In the genomic region with DNA sequence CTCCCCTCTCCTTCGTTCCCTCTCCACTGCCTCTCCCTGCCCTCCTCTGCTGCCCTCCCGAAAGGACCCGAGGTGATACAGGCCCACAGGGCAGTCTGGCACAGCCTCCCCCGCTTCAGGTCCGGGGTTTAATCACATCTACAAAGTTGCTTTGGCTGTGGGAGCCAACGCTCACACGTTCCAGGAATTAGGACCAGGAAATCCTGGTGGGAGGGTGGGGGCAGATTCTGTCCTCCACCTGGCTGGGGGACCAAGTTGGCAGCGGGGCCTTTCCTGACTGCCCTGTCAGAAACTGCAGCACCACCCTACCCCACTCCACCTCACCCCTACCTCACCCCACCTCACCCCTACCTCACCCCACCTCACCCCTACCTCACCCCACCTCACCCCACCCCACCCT, we compare ENCODE assay signal across 11 cellular contexts.
A peak's percentile ranks its signal among the peaks of the same experiment; 100 is the strongest.
DNase-seq lines count a peak whose midpoint lies in the region; ATAC-seq, FAIRE-seq and TF ChIP-seq lines count a peak whose summit lies in the region.
"Had no signal": no experiment of that assay in that cellular context is flagged by ENCODE, and none has a peak within 500 bp of the region (broad histone marks: within the 10 kb centered on the region; RNA-seq: fewer than 3 reads in every experiment).

No MANE protein-coding gene starts in this region.

- no peak for FAIRE-seq in GM12878 (lab: Jason Lieb, UNC)
- FAIRE-seq: H54 had no signal

- H3K79me2 ChIP-seq in GM12878 (ENCODE audit: control insufficient read depth, insufficient read depth, low read length): no peaks in the 10 kb centered on the region

- CTCF ChIA-PET in GM12878 (lab: Yijun Ruan, JAX): no interaction called here

- POLR2A ChIA-PET in GM12878 (lab: Charles Lee): no interaction called here

- no peaks in the 10 kb centered on the region for H3K4me1 ChIP-seq in GM12878 (ENCODE audit: control insufficient read depth, insufficient read depth, low read length)
- peaks cover 0 to 5% of the 10 kb centered on the region in 2 donors for H3K4me1 ChIP-seq in lung (ENCODE audit: control insufficient read depth in 2 of 2, insufficient read depth in 2 of 2, low read length in 2 of 2)
- H3K4me1 ChIP-seq in suprapubic skin: peaks cover 30% of the 10 kb centered on the region

- H3K9me3 ChIP-seq in GM12878 (replicated peaks; ENCODE audit: control insufficient read depth, insufficient read depth, low read length): no peaks in the 10 kb centered on the region; the same call in 1 of the 3 replicates
- no peaks in the 10 kb centered on the region for H3K9me3 ChIP-seq in lung (ENCODE audit: control insufficient read depth in 2 of 2, insufficient read depth in 1 of 2, low read length in 1 of 2)
- H3K9me3 ChIP-seq in suprapubic skin: no peaks in the 10 kb centered on the region

- TF ChIP-seq CTCF in GM12878 (IDR thresholded peaks at IDR 0.05 in 2 of 3, conservative IDR thresholded peaks at IDR 0.05 in 1 of 3; ENCODE audit: control insufficient read depth in 2 of 3, extremely low read depth in 1 of 3, insufficient read depth in 1 of 3, low read depth in 3 of 3, low read length in 3 of 3) (no peak), lung (IDR thresholded peaks at IDR 0.05; ENCODE audit: control extremely low read depth, extremely low read depth) (no peak), suprapubic skin (IDR thresholded peaks at IDR 0.05) (no peak)

- H3K36me3 Mint-ChIP-seq in activated CD4-positive, alpha-beta T cell treated with anti-CD3 and anti-CD28 coated beads, Interleukin-2, amount 10 ng/mL, durations not matched to agents 24 days and 14 days (ENCODE audit: low read depth): no peaks in the 10 kb centered on the region

- H3K4me3 ChIP-seq in GM12878: no peak overlapping the region
- H3K4me3 ChIP-seq in lung: no peak overlapping the region
- H3K4me3 ChIP-seq in suprapubic skin: peak overlapping the region; percentile 22

- TF ChIP-seq POLR2A in GM12878 (IDR thresholded peaks at IDR 0.05; ENCODE audit: low read depth, low read length) (no peak), suprapubic skin (IDR thresholded peaks at IDR 0.05) (no peak)

- H3K4me1 Mint-ChIP-seq in activated CD4-positive, alpha-beta T cell treated with anti-CD3 and anti-CD28 coated beads, Interleukin-2, amount 10 ng/mL, durations not matched to agents 24 days and 14 days: peaks cover 30% of the 10 kb centered on the region

- H3K4me3 Mint-ChIP-seq in activated CD4-positive, alpha-beta T cell treated with anti-CD3 and anti-CD28 coated beads, Interleukin-2, amount 10 ng/mL, durations not matched to agents 24 days and 14 days: peak overlapping the region; percentile 66

- no peak overlapping the region for H3K9ac ChIP-seq in GM12878 (ENCODE audit: control insufficient read depth, insufficient read depth, low read length)

- H3K27ac ChIP-seq in GM12878 (ENCODE audit: control insufficient read depth, insufficient read depth) (no peak overlapping the region), lung (ENCODE audit: low read depth in 1 of 2, low read length in 1 of 2) (peak overlapping the region; percentile 57 to 69), suprapubic skin (peak overlapping the region; percentile 54)
- H3K27ac ChIP-seq: epithelial cell of prostate had no signal

- H3K27ac Mint-ChIP-seq in activated CD4-positive, alpha-beta T cell treated with anti-CD3 and anti-CD28 coated beads, Interleukin-2, amount 10 ng/mL, durations not matched to agents 24 days and 14 days: peak overlapping the region; percentile 96

- BruUV-seq in GM12878 (replicated peaks; lab: Mats Ljungman, UMichigan): no TSS peak

- intact Hi-C loops in activated CD4-positive, alpha-beta T cell treated with anti-CD3 and anti-CD28 coated beads, Interleukin-2, amount 10 ng/mL, durations not matched to agents 24 days and 14 days (cut with micrococcal nuclease): loop anchor here (5.0 kb wide), 2 partner anchors 47 to 102 kb away; no protein-coding TSS in a partner anchor
- intact Hi-C loops in GM12878 (cut with micrococcal nuclease; ENCODE audit: unreplicated experiment): no loop called here

- DNase-seq in activated CD4-positive, alpha-beta T cell treated with anti-CD3 and anti-CD28 coated beads, Interleukin-2, amount 10 ng/mL, durations not matched to agents 24 days and 14 days: no peak
- DNase-seq in activated CD4-positive, alpha-beta T cell treated with anti-CD3 and anti-CD28 coated beads, Interleukin-2, amount 50 U/mL, for 1 hour: no peak
- DNase-seq in GM12878 (ENCODE audit: low read depth, low spot score) (no peak), lung (ENCODE audit: low spot score) (no peak), suprapubic skin (ENCODE audit: low spot score in 2 of 2) (no peak), DMS53 (lab: John Stamatoyannopoulos, UW) (no peak)
- DNase-seq: ACHN had no signal

- H4K20me1 ChIP-seq in GM12878 (ENCODE audit: control insufficient read depth, insufficient read depth): no peaks in the 10 kb centered on the region

- H3K9me3 Mint-ChIP-seq in activated CD4-positive, alpha-beta T cell treated with anti-CD3 and anti-CD28 coated beads, Interleukin-2, amount 10 ng/mL, durations not matched to agents 24 days and 14 days: peaks cover 5% of the 10 kb centered on the region

- in situ Hi-C loops in GM12878 (cut with MboI): no loop called here

- ATAC-seq in GM12878: no peak
- no peak for ATAC-seq in lung (ENCODE audit: insufficient read depth, low FRiP score)
- ATAC-seq in HG02840 (IDR thresholded peaks at IDR 0.05; ENCODE audit: low FRiP score, unreplicated experiment): no peak
- no peak for ATAC-seq in HG02981 (IDR thresholded peaks at IDR 0.05; ENCODE audit: unreplicated experiment)

- H3K36me3 ChIP-seq in GM12878 (ENCODE audit: control insufficient read depth in 2 of 2, insufficient read depth in 2 of 2, low read length in 1 of 2) (no peaks in the 10 kb centered on the region), lung (ENCODE audit: control insufficient read depth in 2 of 2, insufficient read depth in 2 of 2, low read length in 2 of 2) (no peaks in the 10 kb centered on the region), suprapubic skin (no peaks in the 10 kb centered on the region)

- WGBS in GM12878 (ENCODE audit: insufficient coverage, insufficient replicate concordance, low lambda C conversion rate, missing lambda C conversion rate): 8% methylated on average over 8 of the region's 8 CpGs
- 29 to 38% methylated on average over 8 of the region's 8 CpGs for WGBS in lung, 2 donors
- WGBS in suprapubic skin: 30% methylated on average over 8 of the region's 8 CpGs

- H2AFZ ChIP-seq in GM12878 (ENCODE audit: control insufficient read depth, low read depth, low read length): peak overlapping the region; percentile 72

- SMC1A ChIA-PET in GM12878 (lab: Charles Lee; ENCODE audit: uncharacterized antibody, unreplicated experiment): no interaction called here

- no peak for TF ChIP-seq RAD21 in GM12878 (IDR thresholded peaks at IDR 0.05; ENCODE audit: insufficient read depth, low read depth, low read length)

- H3K27me3 ChIP-seq in GM12878 (replicated peaks in 1 of 2; ENCODE audit: control insufficient read depth in 2 of 2, insufficient read depth in 2 of 2, low read length in 1 of 2) (peaks cover 7% of the 10 kb centered on the region in 2 experiments), lung (ENCODE audit: control insufficient read depth, insufficient read depth) (no peaks in the 10 kb centered on the region), suprapubic skin (peaks cover 50% of the 10 kb centered on the region)

- TF ChIP-seq EP300 in GM12878 (IDR thresholded peaks at IDR 0.05; ENCODE audit: borderline replicate concordance in 1 of 2, control insufficient read depth in 1 of 2, low read depth in 2 of 2, low read length in 2 of 2) (no peak), suprapubic skin (IDR thresholded peaks at IDR 0.05) (no peak)

- no peak overlapping the region for H3K4me2 ChIP-seq in GM12878 (ENCODE audit: control insufficient read depth, insufficient read depth)

- H3K27me3 Mint-ChIP-seq in activated CD4-positive, alpha-beta T cell treated with anti-CD3 and anti-CD28 coated beads, Interleukin-2, amount 10 ng/mL, durations not matched to agents 24 days and 14 days: peaks cover 31% of the 10 kb centered on the region

- RAD21 ChIA-PET in GM12878 (lab: Charles Lee; ENCODE audit: unreplicated experiment): no interaction called here

TF ChIP-seq in GM12878, 131 proteins besides CTCF, POLR2A, EP300 and RAD21 (continues in another document):
- no peak for TF ChIP-seq MTA3 (IDR thresholded peaks at IDR 0.05; ENCODE audit: borderline replicate concordance, low read length)
- no peak for TF ChIP-seq YBX1 (IDR thresholded peaks at IDR 0.05)
- no peak for TF ChIP-seq EED (IDR thresholded peaks at IDR 0.05; ENCODE audit: low read depth)
- TF ChIP-seq BRCA1 (IDR thresholded peaks at IDR 0.05; ENCODE audit: low read depth, low read length): no peak
- no peak for TF ChIP-seq IRF4 (IDR thresholded peaks at IDR 0.05; ENCODE audit: low read depth, low read length)
- TF ChIP-seq, protein P1, sequence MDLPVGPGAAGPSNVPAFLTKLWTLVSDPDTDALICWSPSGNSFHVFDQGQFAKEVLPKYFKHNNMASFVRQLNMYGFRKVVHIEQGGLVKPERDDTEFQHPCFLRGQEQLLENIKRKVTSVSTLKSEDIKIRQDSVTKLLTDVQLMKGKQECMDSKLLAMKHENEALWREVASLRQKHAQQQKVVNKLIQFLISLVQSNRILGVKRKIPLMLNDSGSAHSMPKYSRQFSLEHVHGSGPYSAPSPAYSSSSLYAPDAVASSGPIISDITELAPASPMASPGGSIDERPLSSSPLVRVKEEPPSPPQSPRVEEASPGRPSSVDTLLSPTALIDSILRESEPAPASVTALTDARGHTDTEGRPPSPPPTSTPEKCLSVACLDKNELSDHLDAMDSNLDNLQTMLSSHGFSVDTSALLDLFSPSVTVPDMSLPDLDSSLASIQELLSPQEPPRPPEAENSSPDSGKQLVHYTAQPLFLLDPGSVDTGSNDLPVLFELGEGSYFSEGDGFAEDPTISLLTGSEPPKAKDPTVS (IDR thresholded peaks at IDR 0.05; ENCODE audit: low read depth, low read length): no peak
- TF ChIP-seq TAF1 (IDR thresholded peaks at IDR 0.05; ENCODE audit: borderline replicate concordance, low read depth, low read length): no peak
- TF ChIP-seq ZNF207 (IDR thresholded peaks at IDR 0.05; ENCODE audit: borderline replicate concordance): no peak
- TF ChIP-seq, protein P2, sequence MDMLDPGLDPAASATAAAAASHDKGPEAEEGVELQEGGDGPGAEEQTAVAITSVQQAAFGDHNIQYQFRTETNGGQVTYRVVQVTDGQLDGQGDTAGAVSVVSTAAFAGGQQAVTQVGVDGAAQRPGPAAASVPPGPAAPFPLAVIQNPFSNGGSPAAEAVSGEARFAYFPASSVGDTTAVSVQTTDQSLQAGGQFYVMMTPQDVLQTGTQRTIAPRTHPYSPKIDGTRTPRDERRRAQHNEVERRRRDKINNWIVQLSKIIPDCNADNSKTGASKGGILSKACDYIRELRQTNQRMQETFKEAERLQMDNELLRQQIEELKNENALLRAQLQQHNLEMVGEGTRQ (IDR thresholded peaks at IDR 0.05; ENCODE audit: borderline replicate concordance, low read depth, low read length): no peak
- TF ChIP-seq JUNB (IDR thresholded peaks at IDR 0.05): no peak
- TF ChIP-seq CBX3 (IDR thresholded peaks at IDR 0.05; ENCODE audit: borderline replicate concordance, low read depth): no peak
- TF ChIP-seq STAT3 (IDR thresholded peaks at IDR 0.05; ENCODE audit: low read depth, low read length): no peak
- TF ChIP-seq BCL11A (IDR thresholded peaks at IDR 0.05; ENCODE audit: low read depth, low read length): no peak
